In the genomic region with DNA sequence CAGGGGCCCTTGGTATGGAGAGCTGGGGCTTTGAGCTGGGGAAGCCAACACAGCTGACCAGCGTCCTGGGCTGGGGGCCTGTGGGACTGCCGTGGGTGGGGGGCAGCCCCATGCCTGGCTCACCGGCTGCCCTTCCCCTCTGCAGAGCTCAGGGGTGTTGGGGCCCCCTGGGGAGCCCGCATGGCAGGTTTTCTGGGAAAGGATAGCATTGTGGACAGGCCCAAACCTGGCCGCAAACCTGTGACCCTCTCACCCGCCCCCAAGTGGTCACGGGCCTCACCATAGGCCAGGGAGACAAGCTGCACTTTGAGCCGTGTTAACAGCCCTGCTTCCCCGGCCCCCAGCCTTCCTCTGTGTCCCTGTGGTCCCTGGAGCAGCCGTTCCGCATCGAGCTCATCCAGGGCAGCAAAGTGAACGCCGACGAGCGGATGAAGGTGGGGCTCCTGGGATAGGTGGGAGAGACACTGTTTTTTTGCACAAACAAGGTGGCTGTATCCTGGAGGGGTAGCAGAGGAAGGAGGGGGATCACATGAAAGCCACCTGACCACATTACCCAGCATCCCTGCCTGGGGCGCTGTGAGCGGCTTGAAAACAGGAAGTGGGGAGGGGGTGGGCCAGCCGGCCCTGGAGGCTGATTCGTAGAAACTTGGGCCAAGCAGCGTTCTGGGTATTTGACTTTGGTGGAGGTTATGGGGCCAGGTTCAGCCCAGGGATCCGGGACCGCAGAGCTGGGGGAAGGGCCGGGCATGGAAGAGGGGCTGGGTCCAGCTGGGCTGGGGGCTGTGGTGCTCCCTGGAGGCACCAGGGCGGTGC, we compare ENCODE assay signal across 1 cellular context.
A peak's percentile ranks its signal among the peaks of the same experiment; 100 is the strongest.
TF ChIP-seq lines count a peak whose summit lies in the region.

No MANE protein-coding gene starts in this region.

TF ChIP-seq in HepG2, 621 proteins besides CTCF, POLR2A, EP300 and RAD21 (continued from another document):
- TF ChIP-seq, protein P1, sequence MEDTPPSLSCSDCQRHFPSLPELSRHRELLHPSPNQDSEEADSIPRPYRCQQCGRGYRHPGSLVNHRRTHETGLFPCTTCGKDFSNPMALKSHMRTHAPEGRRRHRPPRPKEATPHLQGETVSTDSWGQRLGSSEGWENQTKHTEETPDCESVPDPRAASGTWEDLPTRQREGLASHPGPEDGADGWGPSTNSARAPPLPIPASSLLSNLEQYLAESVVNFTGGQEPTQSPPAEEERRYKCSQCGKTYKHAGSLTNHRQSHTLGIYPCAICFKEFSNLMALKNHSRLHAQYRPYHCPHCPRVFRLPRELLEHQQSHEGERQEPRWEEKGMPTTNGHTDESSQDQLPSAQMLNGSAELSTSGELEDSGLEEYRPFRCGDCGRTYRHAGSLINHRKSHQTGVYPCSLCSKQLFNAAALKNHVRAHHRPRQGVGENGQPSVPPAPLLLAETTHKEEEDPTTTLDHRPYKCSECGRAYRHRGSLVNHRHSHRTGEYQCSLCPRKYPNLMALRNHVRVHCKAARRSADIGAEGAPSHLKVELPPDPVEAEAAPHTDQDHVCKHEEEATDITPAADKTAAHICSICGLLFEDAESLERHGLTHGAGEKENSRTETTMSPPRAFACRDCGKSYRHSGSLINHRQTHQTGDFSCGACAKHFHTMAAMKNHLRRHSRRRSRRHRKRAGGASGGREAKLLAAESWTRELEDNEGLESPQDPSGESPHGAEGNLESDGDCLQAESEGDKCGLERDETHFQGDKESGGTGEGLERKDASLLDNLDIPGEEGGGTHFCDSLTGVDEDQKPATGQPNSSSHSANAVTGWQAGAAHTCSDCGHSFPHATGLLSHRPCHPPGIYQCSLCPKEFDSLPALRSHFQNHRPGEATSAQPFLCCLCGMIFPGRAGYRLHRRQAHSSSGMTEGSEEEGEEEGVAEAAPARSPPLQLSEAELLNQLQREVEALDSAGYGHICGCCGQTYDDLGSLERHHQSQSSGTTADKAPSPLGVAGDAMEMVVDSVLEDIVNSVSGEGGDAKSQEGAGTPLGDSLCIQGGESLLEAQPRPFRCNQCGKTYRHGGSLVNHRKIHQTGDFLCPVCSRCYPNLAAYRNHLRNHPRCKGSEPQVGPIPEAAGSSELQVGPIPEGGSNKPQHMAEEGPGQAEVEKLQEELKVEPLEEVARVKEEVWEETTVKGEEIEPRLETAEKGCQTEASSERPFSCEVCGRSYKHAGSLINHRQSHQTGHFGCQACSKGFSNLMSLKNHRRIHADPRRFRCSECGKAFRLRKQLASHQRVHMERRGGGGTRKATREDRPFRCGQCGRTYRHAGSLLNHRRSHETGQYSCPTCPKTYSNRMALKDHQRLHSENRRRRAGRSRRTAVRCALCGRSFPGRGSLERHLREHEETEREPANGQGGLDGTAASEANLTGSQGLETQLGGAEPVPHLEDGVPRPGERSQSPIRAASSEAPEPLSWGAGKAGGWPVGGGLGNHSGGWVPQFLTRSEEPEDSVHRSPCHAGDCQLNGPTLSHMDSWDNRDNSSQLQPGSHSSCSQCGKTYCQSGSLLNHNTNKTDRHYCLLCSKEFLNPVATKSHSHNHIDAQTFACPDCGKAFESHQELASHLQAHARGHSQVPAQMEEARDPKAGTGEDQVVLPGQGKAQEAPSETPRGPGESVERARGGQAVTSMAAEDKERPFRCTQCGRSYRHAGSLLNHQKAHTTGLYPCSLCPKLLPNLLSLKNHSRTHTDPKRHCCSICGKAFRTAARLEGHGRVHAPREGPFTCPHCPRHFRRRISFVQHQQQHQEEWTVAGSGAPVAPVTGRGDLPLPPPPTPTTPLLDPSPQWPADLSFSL (CRISPR knock-in tag; IDR thresholded peaks at IDR 0.05), result no peak
- TF ChIP-seq ZNF530 (CRISPR knock-in tag; IDR thresholded peaks at IDR 0.05; ENCODE audit: low read depth), result no peak
- no peak for TF ChIP-seq SOX13 (IDR thresholded peaks at IDR 0.05)
- TF ChIP-seq SOX13 (CRISPR knock-in tag; conservative IDR thresholded peaks at IDR 0.05 in 1 of 2, IDR thresholded peaks at IDR 0.05 in 1 of 2), result peak in 1 of 2 experiments; percentile 6; a peak in 1 of 4 replicates
- TF ChIP-seq, protein P2, sequence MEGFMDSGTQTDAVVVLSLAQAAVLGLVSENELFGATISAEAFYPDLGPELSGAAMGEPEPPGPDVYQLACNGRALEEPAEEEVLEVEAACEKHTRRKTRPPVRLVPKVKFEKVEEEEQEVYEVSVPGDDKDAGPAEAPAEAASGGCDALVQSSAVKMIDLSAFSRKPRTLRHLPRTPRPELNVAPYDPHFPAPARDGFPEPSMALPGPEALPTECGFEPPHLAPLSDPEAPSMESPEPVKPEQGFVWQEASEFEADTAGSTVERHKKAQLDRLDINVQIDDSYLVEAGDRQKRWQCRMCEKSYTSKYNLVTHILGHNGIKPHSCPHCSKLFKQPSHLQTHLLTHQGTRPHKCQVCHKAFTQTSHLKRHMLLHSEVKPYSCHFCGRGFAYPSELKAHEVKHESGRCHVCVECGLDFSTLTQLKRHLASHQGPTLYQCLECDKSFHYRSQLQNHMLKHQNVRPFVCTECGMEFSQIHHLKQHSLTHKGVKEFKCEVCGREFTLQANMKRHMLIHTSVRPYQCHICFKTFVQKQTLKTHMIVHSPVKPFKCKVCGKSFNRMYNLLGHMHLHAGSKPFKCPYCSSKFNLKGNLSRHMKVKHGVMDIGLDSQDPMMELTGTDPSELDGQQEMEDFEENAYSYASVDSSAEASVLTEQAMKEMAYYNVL (CRISPR knock-in tag; IDR thresholded peaks at IDR 0.05; ENCODE audit: borderline replicate concordance), result no peak
- no peak for TF ChIP-seq EZH2 (conservative IDR thresholded peaks at IDR 0.05; ENCODE audit: low read depth, low read length)
- no peak for TF ChIP-seq ZFP36 (IDR thresholded peaks at IDR 0.05; ENCODE audit: borderline replicate concordance, low read depth, low read length, partially characterized antibody)
- TF ChIP-seq ZNF230 (CRISPR knock-in tag; IDR thresholded peaks at IDR 0.05), result peak; percentile 80; the same call in 1 of the 2 replicates
- no peak for TF ChIP-seq CC2D1A (CRISPR knock-in tag; IDR thresholded peaks at IDR 0.05)
- no peak for TF ChIP-seq SATB2 (CRISPR knock-in tag; IDR thresholded peaks at IDR 0.05)
- TF ChIP-seq NONO (IDR thresholded peaks at IDR 0.05), result no peak
- TF ChIP-seq NONO (CRISPR knock-in tag; conservative IDR thresholded peaks at IDR 0.05), result no peak; the same call in 1 of the 2 replicates
- peak; percentile 43 for TF ChIP-seq ZNF136 (CRISPR knock-in tag; IDR thresholded peaks at IDR 0.05; ENCODE audit: low read depth)
- TF ChIP-seq ELF4 (CRISPR knock-in tag; IDR thresholded peaks at IDR 0.05; ENCODE audit: borderline replicate concordance), result peak; percentile 98
- TF ChIP-seq TEAD3 (CRISPR knock-in tag; optimal IDR thresholded peaks at IDR 0.05; ENCODE audit: borderline replicate concordance), result peak; percentile 67
- no peak for TF ChIP-seq IKZF1 (IDR thresholded peaks at IDR 0.05)
- no peak for TF ChIP-seq ETV6 (CRISPR knock-in tag; conservative IDR thresholded peaks at IDR 0.05)
- peak; percentile 90 for TF ChIP-seq ZNF143 (CRISPR knock-in tag; IDR thresholded peaks at IDR 0.05)
- peak; percentile 66; the same call in 1 of the 2 replicates for TF ChIP-seq CREBL2 (CRISPR knock-in tag; IDR thresholded peaks at IDR 0.05; ENCODE audit: borderline replicate concordance)
- TF ChIP-seq ZSCAN9 (CRISPR knock-in tag; IDR thresholded peaks at IDR 0.05; ENCODE audit: borderline replicate concordance), result 0 out of 2 replicates have a peak, but pooled peaks have one; percentile 26
- no peak for TF ChIP-seq ZNF549 (CRISPR knock-in tag; IDR thresholded peaks at IDR 0.05)
- no peak for TF ChIP-seq FOSL2 (CRISPR knock-in tag; IDR thresholded peaks at IDR 0.05)
- TF ChIP-seq EHMT2 (IDR thresholded peaks at IDR 0.05; ENCODE audit: borderline replicate concordance, low read depth, low read length), result no peak
- TF ChIP-seq NBN (conservative IDR thresholded peaks at IDR 0.05), result no peak
- peak; percentile 55; the same call in 1 of the 2 replicates for TF ChIP-seq ZBTB25 (CRISPR knock-in tag; IDR thresholded peaks at IDR 0.05)
- no peak; the same call in 1 of the 2 replicates for TF ChIP-seq HOXA5 (CRISPR knock-in tag; IDR thresholded peaks at IDR 0.05)
- peak; percentile 66; the same call in 1 of the 2 replicates for TF ChIP-seq DPF2 (CRISPR knock-in tag; IDR thresholded peaks at IDR 0.05; ENCODE audit: borderline replicate concordance, low read depth)
- TF ChIP-seq GTF2F1 (IDR thresholded peaks at IDR 0.05; ENCODE audit: low read length), result 0 out of 2 replicates have a peak, but pooled peaks have one; percentile 23
